In genomic region chr15:65610871-65611718, GRCh38 we compare ENCODE assay signal across 1 cellular context.
A peak's percentile ranks its signal among the peaks of the same experiment; 100 is the strongest.
TF ChIP-seq lines count a peak whose summit lies in the region.

Gene INTS14 (minus strand): TSS chr15:65611131. CDS start chr15:65607380, 3,751 bp downstream.

TF ChIP-seq in K562, 482 proteins besides CTCF, POLR2A, EP300 and RAD21 (continued from another document and continues in another):
- TF ChIP-seq, protein P1, sequence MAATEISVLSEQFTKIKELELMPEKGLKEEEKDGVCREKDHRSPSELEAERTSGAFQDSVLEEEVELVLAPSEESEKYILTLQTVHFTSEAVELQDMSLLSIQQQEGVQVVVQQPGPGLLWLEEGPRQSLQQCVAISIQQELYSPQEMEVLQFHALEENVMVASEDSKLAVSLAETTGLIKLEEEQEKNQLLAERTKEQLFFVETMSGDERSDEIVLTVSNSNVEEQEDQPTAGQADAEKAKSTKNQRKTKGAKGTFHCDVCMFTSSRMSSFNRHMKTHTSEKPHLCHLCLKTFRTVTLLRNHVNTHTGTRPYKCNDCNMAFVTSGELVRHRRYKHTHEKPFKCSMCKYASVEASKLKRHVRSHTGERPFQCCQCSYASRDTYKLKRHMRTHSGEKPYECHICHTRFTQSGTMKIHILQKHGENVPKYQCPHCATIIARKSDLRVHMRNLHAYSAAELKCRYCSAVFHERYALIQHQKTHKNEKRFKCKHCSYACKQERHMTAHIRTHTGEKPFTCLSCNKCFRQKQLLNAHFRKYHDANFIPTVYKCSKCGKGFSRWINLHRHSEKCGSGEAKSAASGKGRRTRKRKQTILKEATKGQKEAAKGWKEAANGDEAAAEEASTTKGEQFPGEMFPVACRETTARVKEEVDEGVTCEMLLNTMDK (IDR thresholded peaks at IDR 0.05; ENCODE audit: borderline replicate concordance, insufficient read depth, low read depth, low read length, poor library complexity, severe bottlenecking), result peak; percentile 92
- TF ChIP-seq TCF7L2 (IDR thresholded peaks at IDR 0.05; ENCODE audit: low read depth, low read length), result no peak
- TF ChIP-seq GATAD2A (IDR thresholded peaks at IDR 0.05), result peak; percentile 86
- peak; percentile 58 for TF ChIP-seq NCOA4 (IDR thresholded peaks at IDR 0.05; ENCODE audit: partially characterized antibody)
- TF ChIP-seq, protein P2, sequence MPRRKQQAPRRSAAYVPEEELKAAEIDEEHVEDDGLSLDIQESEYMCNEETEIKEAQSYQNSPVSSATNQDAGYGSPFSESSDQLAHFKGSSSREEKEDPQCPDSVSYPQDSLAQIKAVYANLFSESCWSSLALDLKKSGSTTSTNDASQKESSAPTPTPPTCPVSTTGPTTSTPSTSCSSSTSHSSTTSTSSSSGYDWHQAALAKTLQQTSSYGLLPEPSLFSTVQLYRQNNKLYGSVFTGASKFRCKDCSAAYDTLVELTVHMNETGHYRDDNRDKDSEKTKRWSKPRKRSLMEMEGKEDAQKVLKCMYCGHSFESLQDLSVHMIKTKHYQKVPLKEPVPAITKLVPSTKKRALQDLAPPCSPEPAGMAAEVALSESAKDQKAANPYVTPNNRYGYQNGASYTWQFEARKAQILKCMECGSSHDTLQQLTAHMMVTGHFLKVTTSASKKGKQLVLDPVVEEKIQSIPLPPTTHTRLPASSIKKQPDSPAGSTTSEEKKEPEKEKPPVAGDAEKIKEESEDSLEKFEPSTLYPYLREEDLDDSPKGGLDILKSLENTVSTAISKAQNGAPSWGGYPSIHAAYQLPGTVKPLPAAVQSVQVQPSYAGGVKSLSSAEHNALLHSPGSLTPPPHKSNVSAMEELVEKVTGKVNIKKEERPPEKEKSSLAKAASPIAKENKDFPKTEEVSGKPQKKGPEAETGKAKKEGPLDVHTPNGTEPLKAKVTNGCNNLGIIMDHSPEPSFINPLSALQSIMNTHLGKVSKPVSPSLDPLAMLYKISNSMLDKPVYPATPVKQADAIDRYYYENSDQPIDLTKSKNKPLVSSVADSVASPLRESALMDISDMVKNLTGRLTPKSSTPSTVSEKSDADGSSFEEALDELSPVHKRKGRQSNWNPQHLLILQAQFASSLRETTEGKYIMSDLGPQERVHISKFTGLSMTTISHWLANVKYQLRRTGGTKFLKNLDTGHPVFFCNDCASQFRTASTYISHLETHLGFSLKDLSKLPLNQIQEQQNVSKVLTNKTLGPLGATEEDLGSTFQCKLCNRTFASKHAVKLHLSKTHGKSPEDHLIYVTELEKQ (CRISPR knock-in tag; IDR thresholded peaks at IDR 0.05), result no peak
- no peak for TF ChIP-seq ZBTB43 (CRISPR knock-in tag; IDR thresholded peaks at IDR 0.05)
- TF ChIP-seq PBX2 (CRISPR knock-in tag; IDR thresholded peaks at IDR 0.05; ENCODE audit: low read depth), result no peak
- TF ChIP-seq PBX2 (tag; conservative IDR thresholded peaks at IDR 0.05; ENCODE audit: low read depth), result no peak
- TF ChIP-seq HIVEP1 (CRISPR knock-in tag; IDR thresholded peaks at IDR 0.05), result no peak
- TF ChIP-seq MITF (IDR thresholded peaks at IDR 0.05), result no peak
- TF ChIP-seq RAD51 (IDR thresholded peaks at IDR 0.05; ENCODE audit: borderline replicate concordance, low read depth), result peak; percentile 15; the same call in 1 of the 2 replicates
- peak; percentile 5 to 99; a peak in 2 of 4 replicates for TF ChIP-seq TRIM24 (IDR thresholded peaks at IDR 0.05)
- no peak for TF ChIP-seq HEY1 (CRISPR knock-in tag; IDR thresholded peaks at IDR 0.05; ENCODE audit: borderline replicate concordance)
- no peak for TF ChIP-seq NFE2L1 (tag; IDR thresholded peaks at IDR 0.05; ENCODE audit: borderline replicate concordance, low read depth)
- TF ChIP-seq TGIF2 (CRISPR knock-in tag; IDR thresholded peaks at IDR 0.05), result no peak
- TF ChIP-seq STAT5B (CRISPR knock-in tag; IDR thresholded peaks at IDR 0.05), result no peak
- peak; percentile 70 to 79 for TF ChIP-seq NRF1 (conservative IDR thresholded peaks at IDR 0.05 in 1 of 2, IDR thresholded peaks at IDR 0.05 in 1 of 2)
- 0 out of 2 replicates have a peak, but pooled peaks have one; percentile 32 for TF ChIP-seq ZC3H8 (IDR thresholded peaks at IDR 0.05)
- no peak for TF ChIP-seq GTF3C2 (IDR thresholded peaks at IDR 0.05; ENCODE audit: borderline replicate concordance, extremely low read depth, insufficient read length)
- TF ChIP-seq, protein P3, sequence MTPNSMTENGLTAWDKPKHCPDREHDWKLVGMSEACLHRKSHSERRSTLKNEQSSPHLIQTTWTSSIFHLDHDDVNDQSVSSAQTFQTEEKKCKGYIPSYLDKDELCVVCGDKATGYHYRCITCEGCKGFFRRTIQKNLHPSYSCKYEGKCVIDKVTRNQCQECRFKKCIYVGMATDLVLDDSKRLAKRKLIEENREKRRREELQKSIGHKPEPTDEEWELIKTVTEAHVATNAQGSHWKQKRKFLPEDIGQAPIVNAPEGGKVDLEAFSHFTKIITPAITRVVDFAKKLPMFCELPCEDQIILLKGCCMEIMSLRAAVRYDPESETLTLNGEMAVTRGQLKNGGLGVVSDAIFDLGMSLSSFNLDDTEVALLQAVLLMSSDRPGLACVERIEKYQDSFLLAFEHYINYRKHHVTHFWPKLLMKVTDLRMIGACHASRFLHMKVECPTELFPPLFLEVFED (CRISPR knock-in tag; conservative IDR thresholded peaks at IDR 0.05), result no peak; the same call in 1 of the 2 replicates
- TF ChIP-seq SNRNP70 (optimal IDR thresholded peaks at IDR 0.05; ENCODE audit: low read depth, low read length), result no peak
- peak; percentile 48; the same call in 1 of the 2 replicates for TF ChIP-seq PHB2 (IDR thresholded peaks at IDR 0.05; ENCODE audit: low read depth)
- TF ChIP-seq MYBL2 (IDR thresholded peaks at IDR 0.05; ENCODE audit: low read depth), result no peak; the same call in 1 of the 2 replicates
- TF ChIP-seq MYBL2 (CRISPR knock-in tag; IDR thresholded peaks at IDR 0.05; ENCODE audit: borderline replicate concordance), result no peak
- TF ChIP-seq ZNF197 (CRISPR knock-in tag; IDR thresholded peaks at IDR 0.05; ENCODE audit: low read depth), result peak; percentile 80
- peak; percentile 15 for TF ChIP-seq ZNF146 (CRISPR knock-in tag; IDR thresholded peaks at IDR 0.05; ENCODE audit: unreplicated experiment)
- no peak for TF ChIP-seq ZNF232 (CRISPR knock-in tag; IDR thresholded peaks at IDR 0.05)
- TF ChIP-seq NFRKB (IDR thresholded peaks at IDR 0.05; ENCODE audit: low read depth), result peak; percentile 81
- TF ChIP-seq ZNF41 (CRISPR knock-in tag; conservative IDR thresholded peaks at IDR 0.05), result no peak
- TF ChIP-seq ARID4B (CRISPR knock-in tag; IDR thresholded peaks at IDR 0.05), result peak; percentile 82
- TF ChIP-seq ZBTB5 (IDR thresholded peaks at IDR 0.05), result 0 out of 2 replicates have a peak, but pooled peaks have one; percentile 53
- TF ChIP-seq ATF7 (IDR thresholded peaks at IDR 0.05), result peak; percentile 88
- TF ChIP-seq ZNF586 (CRISPR knock-in tag; conservative IDR thresholded peaks at IDR 0.05), result no peak
- no peak for TF ChIP-seq ZNF212 (CRISPR knock-in tag; IDR thresholded peaks at IDR 0.05)
- TF ChIP-seq TSC22D4 (tag; IDR thresholded peaks at IDR 0.05), result no peak
- peak; percentile 85 for TF ChIP-seq GATAD2B (IDR thresholded peaks at IDR 0.05; ENCODE audit: borderline replicate concordance)
- TF ChIP-seq NFYB (IDR thresholded peaks at IDR 0.05; ENCODE audit: extremely low read depth, insufficient read length), result peak; percentile 46
- peak; percentile 31 for TF ChIP-seq HNRNPLL (IDR thresholded peaks at IDR 0.05; ENCODE audit: low read depth, low read length, poor library complexity, severe bottlenecking)
